ENCODE assay signal across 17 cellular contexts in genomic region chr11:105357146-105357545, GRCh38.
DNase-seq lines count a peak whose midpoint lies in the region; TF ChIP-seq lines count a peak whose summit lies in the region.
"Had no signal": no experiment of that assay in that cellular context is flagged by ENCODE, and none has a peak within 500 bp of the region (broad histone marks: within the 10 kb centered on the region; RNA-seq: fewer than 3 reads in every experiment).

No MANE protein-coding gene starts in this region.

- no peak overlapping the region for H3K27ac ChIP-seq in hepatocyte
- H3K27ac ChIP-seq: A549, C4-2B had no signal

- H3K4me1 ChIP-seq in hepatocyte (ENCODE audit: insufficient read depth) = no peaks in the 10 kb centered on the region
- H3K4me1 ChIP-seq: A549, HAP-1 had no signal

- H4K20me1 ChIP-seq in hepatocyte (ENCODE audit: insufficient read depth, poor library complexity, severe bottlenecking) = no peaks in the 10 kb centered on the region

- H3K9me2 ChIP-seq in hepatocyte (replicated peaks; ENCODE audit: insufficient read depth) = no peaks in the 10 kb centered on the region

- no peaks in the 10 kb centered on the region for H3K9me3 ChIP-seq in hepatocyte (ENCODE audit: low read depth)
- H3K9me3 ChIP-seq: A549, HAP-1 had no signal

- peaks cover 23% of the 10 kb centered on the region for H3K4me1 Mint-ChIP-seq in mesothelial cell of epicardium
- H3K4me1 Mint-ChIP-seq: IgD-negative memory B cell had no signal

- H3K4me3 Mint-ChIP-seq in mesothelial cell of epicardium = no peak overlapping the region
- H3K4me3 Mint-ChIP-seq: CD4-positive, alpha-beta T cell; IgD-negative memory B cell had no signal

- H3K36me3 ChIP-seq in hepatocyte (replicated peaks; ENCODE audit: insufficient read depth, low read depth) = no peaks in the 10 kb centered on the region
- H3K36me3 ChIP-seq: HAP-1 had no signal

- no peak overlapping the region for H3K4me2 ChIP-seq in hepatocyte
- H3K4me2 ChIP-seq: A549 had no signal

- peaks cover 8% of the 10 kb centered on the region for H3K9me3 Mint-ChIP-seq in mesothelial cell of epicardium
- H3K9me3 Mint-ChIP-seq: CD4-positive, alpha-beta T cell; IgD-negative memory B cell had no signal

- no peak overlapping the region for H3K4me3 ChIP-seq in hepatocyte
- H3K4me3 ChIP-seq: A549, HAP-1 had no signal

- no peak for TF ChIP-seq CTCF in mesothelial cell of epicardium (IDR thresholded peaks at IDR 0.05; ENCODE audit: unreplicated experiment)
- no peak for TF ChIP-seq CTCF in hepatocyte (IDR thresholded peaks at IDR 0.05; ENCODE audit: poor library complexity)

- WGBS in hepatocyte (ENCODE audit: low lambda C conversion rate, missing lambda C conversion rate) = 96% methylated on average over 1 of the region's 1 CpG

- no peaks in the 10 kb centered on the region for H3K27me3 ChIP-seq in hepatocyte

- no peaks in the 10 kb centered on the region for H3K79me2 ChIP-seq in hepatocyte

- H3K36me3 Mint-ChIP-seq in mesothelial cell of epicardium = peaks cover 5% of the 10 kb centered on the region
- H3K36me3 Mint-ChIP-seq: IgD-negative memory B cell had no signal

- H3K27ac Mint-ChIP-seq in mesothelial cell of epicardium = peak overlapping the region; percentile 5
- H3K27ac Mint-ChIP-seq: CD4-positive, alpha-beta T cell; IgD-negative memory B cell had no signal

- no peak overlapping the region for H2AFZ ChIP-seq in hepatocyte

- H3K27me3 Mint-ChIP-seq in mesothelial cell of epicardium (ENCODE audit: low read depth) = no peaks in the 10 kb centered on the region
- H3K27me3 Mint-ChIP-seq: CD4-positive, alpha-beta T cell; IgD-negative memory B cell had no signal

- peak; percentile 8 for DNase-seq in ELF-1 (ENCODE audit: low read depth, low spot score)
- DNase-seq in HT1080 (ENCODE audit: low read depth) = peak; percentile 47
- DNase-seq in SW480 (ENCODE audit: low spot score) = peak; percentile 76
- no peak for DNase-seq in mesothelial cell of epicardium (ENCODE audit: low spot score in 2 of 2, unreplicated experiment in 2 of 2)
- DNase-seq in NCI-H526 (lab: John Stamatoyannopoulos, UW) = no peak
- DNase-seq in NCI-H774 (lab: John Stamatoyannopoulos, UW) = no peak
- DNase-seq in hepatocyte (ENCODE audit: low spot score) = no peak
- DNase-seq: AML-193; CD4-positive, alpha-beta T cell; DMS153; DMS79; GF-D8; KBM-7 had no signal

Comparison
In these comparisons a context has a peak if more than half of its experiments do, and no peak if none do; other contexts are left out.
1. DNase-seq: peak in ELF-1 (single experiment), HT1080 (single experiment) and SW480 (single experiment); none in mesothelial cell of epicardium (0 of 2), NCI-H526 (0 of 2), NCI-H774 (single experiment) and hepatocyte (single experiment).